ENCODE assay signal across 19 cellular contexts in the genomic region with DNA sequence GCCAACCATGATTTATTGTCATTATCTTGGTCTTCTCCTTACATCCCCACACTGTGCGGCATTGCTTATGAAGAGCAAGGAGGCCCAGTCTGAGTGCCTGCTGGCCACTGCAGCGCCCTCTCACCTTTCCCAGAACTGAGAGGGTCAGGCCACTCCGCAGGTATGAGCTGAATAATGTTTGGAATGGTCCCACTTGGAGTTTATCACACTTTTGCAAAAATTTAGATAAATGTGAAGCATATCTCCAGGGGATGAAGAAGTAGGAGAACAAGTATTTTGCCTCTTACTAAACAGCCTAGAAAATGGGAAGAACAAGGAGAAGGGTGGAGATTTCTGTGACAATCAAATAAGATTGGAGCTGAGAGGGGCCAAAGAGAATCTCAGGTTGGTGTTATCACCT.
DNase-seq lines count a peak whose midpoint lies in the region; ATAC-seq and TF ChIP-seq lines count a peak whose summit lies in the region.
"Had no signal": no experiment of that assay in that cellular context is flagged by ENCODE, and none has a peak within 500 bp of the region (broad histone marks: within the 10 kb centered on the region; RNA-seq: fewer than 3 reads in every experiment).

No MANE protein-coding gene starts in this region.

- H2AFZ ChIP-seq in trophoblast cell (ENCODE audit: insufficient read depth, low read length, poor library complexity), result no peak overlapping the region
- H2AFZ ChIP-seq: GM23248 had no signal

- H3K27ac Mint-ChIP-seq in activated CD8-positive, alpha-beta memory T cell treated with anti-CD3 and anti-CD28 coated beads, Interleukin-2, amount 10 ng/mL, durations not matched to agents 7 days and 5 days, result no peak overlapping the region
- H3K27ac Mint-ChIP-seq: B cell; CD4-positive, CD25-positive, alpha-beta regulatory T cell; CD8-positive, alpha-beta T cell had no signal

- H3K27me3 Mint-ChIP-seq in activated CD8-positive, alpha-beta memory T cell treated with anti-CD3 and anti-CD28 coated beads, Interleukin-2, amount 10 ng/mL, durations not matched to agents 7 days and 5 days, result peaks cover under 1% of the 10 kb centered on the region

- H3K9me3 Mint-ChIP-seq in activated CD8-positive, alpha-beta memory T cell treated with anti-CD3 and anti-CD28 coated beads, Interleukin-2, amount 10 ng/mL, durations not matched to agents 7 days and 5 days (ENCODE audit: low read depth), result no peaks in the 10 kb centered on the region
- H3K9me3 Mint-ChIP-seq: CD8-positive, alpha-beta T cell had no signal

- H3K4me1 Mint-ChIP-seq in activated CD8-positive, alpha-beta memory T cell treated with anti-CD3 and anti-CD28 coated beads, Interleukin-2, amount 10 ng/mL, durations not matched to agents 7 days and 5 days, result no peaks in the 10 kb centered on the region
- H3K4me1 Mint-ChIP-seq: B cell; CD4-positive, CD25-positive, alpha-beta regulatory T cell had no signal

- no peaks in the 10 kb centered on the region for H3K36me3 Mint-ChIP-seq in activated CD8-positive, alpha-beta memory T cell treated with anti-CD3 and anti-CD28 coated beads, Interleukin-2, amount 10 ng/mL, durations not matched to agents 7 days and 5 days
- H3K36me3 Mint-ChIP-seq: CD4-positive, CD25-positive, alpha-beta regulatory T cell; CD8-positive, alpha-beta T cell had no signal

- no peak overlapping the region for H3K4me3 ChIP-seq in RWPE2 (ENCODE audit: severe bottlenecking)
- no peak overlapping the region for H3K4me3 ChIP-seq in trophoblast cell (ENCODE audit: low read depth, low read length)
- H3K4me3 ChIP-seq: BLaER1, GM23248 had no signal

- WGBS in trophoblast cell (ENCODE audit: extremely low coverage, insufficient coverage, insufficient read length), result no CpG with 5 or more reads among the region's 3 CpGs

- H3K18ac ChIP-seq in trophoblast cell (ENCODE audit: low read length), result no peak overlapping the region

- H3K27me3 ChIP-seq in RWPE2 (ENCODE audit: insufficient read depth, poor library complexity, severe bottlenecking) (no peaks in the 10 kb centered on the region), trophoblast cell (ENCODE audit: insufficient read depth, low read length) (no peaks in the 10 kb centered on the region)
- H3K27me3 ChIP-seq: BLaER1 had no signal

- no peak overlapping the region for H4K91ac ChIP-seq in trophoblast cell (ENCODE audit: low read depth, low read length)

- no peak for TF ChIP-seq CTCF in RWPE2 (IDR thresholded peaks at IDR 0.05; ENCODE audit: poor library complexity, severe bottlenecking)

- no peak overlapping the region for H3K4me2 ChIP-seq in trophoblast cell (ENCODE audit: low read length)
- H3K4me2 ChIP-seq: BLaER1 had no signal

- DNase-seq in activated CD8-positive, alpha-beta memory T cell treated with anti-CD3 and anti-CD28 coated beads, Interleukin-2, amount 10 ng/mL, durations not matched to agents 7 days and 5 days, result peak; percentile 4
- DNase-seq in activated CD8-positive, alpha-beta memory T cell treated with anti-CD3 and anti-CD28 coated beads for 24 hours, result no peak
- DNase-seq in RWPE2 (ENCODE audit: low spot score) (no peak), trophoblast cell (peak; percentile 77 to 90), NOMO-1 (lab: John Stamatoyannopoulos, UW; ENCODE audit: unreplicated experiment in 2 of 2) (no peak), ecto neural progenitor cell (ENCODE audit: low spot score) (no peak)
- DNase-seq: Caco-2; CD4-positive, CD25-positive, alpha-beta regulatory T cell; DMS153; DND-41; GM23248; H7; HCEC 1CT had no signal

- CTCF ChIA-PET in activated CD8-positive, alpha-beta memory T cell treated with anti-CD3 and anti-CD28 coated beads, Interleukin-2, amount 10 ng/mL, durations not matched to agents 7 days and 5 days (lab: Charles Lee), result no interaction called here

- H4K8ac ChIP-seq in trophoblast cell (ENCODE audit: low read depth, low read length), result no peak overlapping the region

- no peak overlapping the region for H4K12ac ChIP-seq in trophoblast cell (ENCODE audit: low read depth, low read length)

- H3K4me1 ChIP-seq in RWPE2 (ENCODE audit: insufficient read depth, poor library complexity, severe bottlenecking) (peaks cover 23% of the 10 kb centered on the region), trophoblast cell (ENCODE audit: control insufficient read depth in 1 of 2, insufficient read depth in 2 of 2, low read length in 2 of 2) (peaks cover 4 to 9% of the 10 kb centered on the region in 2 experiments)

- H3K9ac ChIP-seq in trophoblast cell (ENCODE audit: low read length), result no peak overlapping the region
- H3K9ac ChIP-seq: BLaER1, GM23248 had no signal

- H2BK5ac ChIP-seq in trophoblast cell (ENCODE audit: low read depth, low read length, poor library complexity), result no peak overlapping the region

- H3K23ac ChIP-seq in trophoblast cell (ENCODE audit: low read length), result no peak overlapping the region

- no peak overlapping the region for H2BK12ac ChIP-seq in trophoblast cell (ENCODE audit: low read length)

- no peak for ATAC-seq in activated CD8-positive, alpha-beta memory T cell treated with anti-CD3 and anti-CD28 coated beads, Interleukin-2, amount 10 ng/mL, durations not matched to agents 7 days and 5 days
- no peak for ATAC-seq in RWPE2 (ENCODE audit: low read depth)
- no peak for ATAC-seq in HG02763 (IDR thresholded peaks at IDR 0.05; ENCODE audit: unreplicated experiment)
- ATAC-seq: CD8-positive, alpha-beta T cell had no signal

- H3K4ac ChIP-seq in trophoblast cell (ENCODE audit: low read depth, low read length), result no peak overlapping the region

- no peak overlapping the region for H3K4me3 Mint-ChIP-seq in activated CD8-positive, alpha-beta memory T cell treated with anti-CD3 and anti-CD28 coated beads, Interleukin-2, amount 10 ng/mL, durations not matched to agents 7 days and 5 days
- H3K4me3 Mint-ChIP-seq: B cell; CD4-positive, CD25-positive, alpha-beta regulatory T cell; CD8-positive, alpha-beta T cell had no signal

- no peak overlapping the region for H2BK120ac ChIP-seq in trophoblast cell (ENCODE audit: insufficient read depth, low read length, poor library complexity)

- H3K36me3 ChIP-seq in RWPE2 (ENCODE audit: low read depth) (no peaks in the 10 kb centered on the region), trophoblast cell (ENCODE audit: control insufficient read depth in 1 of 2, insufficient read depth in 2 of 2, low read length in 2 of 2) (no peaks in the 10 kb centered on the region)
- H3K36me3 ChIP-seq: BLaER1 had no signal

- no peaks in the 10 kb centered on the region for H3K79me2 ChIP-seq in trophoblast cell (ENCODE audit: control insufficient read depth, insufficient read depth, low read length, poor library complexity)

- peak overlapping the region; percentile 92 for H3K27ac ChIP-seq in RWPE2 (ENCODE audit: poor library complexity, severe bottlenecking)
- no peak overlapping the region for H3K27ac ChIP-seq in trophoblast cell (ENCODE audit: low read depth, low read length)
- H3K27ac ChIP-seq: 22Rv1, BLaER1, C4-2B, GM23248 had no signal

- H3K79me1 ChIP-seq in trophoblast cell (ENCODE audit: low read length), result peaks cover 8% of the 10 kb centered on the region

- H3K9me3 ChIP-seq in RWPE2 (ENCODE audit: severe bottlenecking) (no peaks in the 10 kb centered on the region), trophoblast cell (ENCODE audit: insufficient read depth, low read depth, low read length) (no peaks in the 10 kb centered on the region)
- H3K9me3 ChIP-seq: BLaER1, Caco-2 had no signal

- H3K14ac ChIP-seq in trophoblast cell (ENCODE audit: low read length), result no peak overlapping the region

- no peak overlapping the region for H2AK5ac ChIP-seq in trophoblast cell (ENCODE audit: low read length)

Comparison
In these comparisons a context has a peak if more than half of its experiments do, and no peak if none do; other contexts are left out.
1. DNase-seq: peak in activated CD8-positive, alpha-beta memory T cell treated with anti-CD3 and anti-CD28 coated beads, Interleukin-2, amount 10 ng/mL, durations not matched to agents 7 days and 5 days (single experiment) and trophoblast cell (2 of 2); none in activated CD8-positive, alpha-beta memory T cell treated with anti-CD3 and anti-CD28 coated beads for 24 hours (single experiment), RWPE2 (single experiment), NOMO-1 (0 of 2) and ecto neural progenitor cell (single experiment).